Comparison of ENCODE assay signal across 15 cellular contexts in the genomic region with DNA sequence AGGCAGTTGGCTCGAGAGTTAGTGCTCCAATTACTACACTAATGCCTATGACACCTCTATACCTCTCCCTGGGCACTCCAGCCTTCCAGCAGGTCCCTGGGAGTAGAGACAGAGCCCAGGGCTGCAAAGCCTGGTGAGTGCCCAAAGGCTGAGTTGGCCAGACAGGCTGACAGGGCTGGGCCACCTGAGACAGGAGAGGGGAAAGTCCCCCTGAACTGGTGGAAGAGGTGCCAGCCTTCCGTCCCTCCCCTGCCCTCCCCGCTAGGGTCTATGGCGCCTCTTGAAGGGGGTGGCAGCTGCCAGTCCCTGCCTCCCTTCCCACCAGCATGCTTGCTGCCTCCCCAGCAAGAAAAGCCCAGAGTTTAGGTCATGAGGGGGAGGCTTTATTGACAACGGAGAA. TPM values are rescaled to one million over a fixed set of nuclear protein-coding genes. Genes with fewer than 3 reads are reported as not detected.
"Had no signal": no experiment of that assay in that cellular context is flagged by ENCODE, and none has a peak within 500 bp of the region (broad histone marks: within the 10 kb centered on the region; RNA-seq: fewer than 3 reads in every experiment).

No MANE protein-coding gene starts in this region.

- H3K27ac ChIP-seq: prostate gland, vagina had no signal

- H3K4me3 ChIP-seq: prostate gland, sigmoid colon, vagina had no signal

- H3K36me3 Mint-ChIP-seq: activated naive CD8-positive, alpha-beta T cell; naive thymus-derived CD4-positive, alpha-beta T cell had no signal

- H3K4me3 Mint-ChIP-seq: activated naive CD8-positive, alpha-beta T cell; naive thymus-derived CD4-positive, alpha-beta T cell; stimulated activated naive CD8-positive, alpha-beta T cell treated with anti-CD3 and anti-CD28 coated beads, Interleukin-15, amount 100 ng/mL, for 72 hours; T-helper 2 cell treated with Interferon-gamma antibody and Interleukin-4, amounts not matched to agents 5 μg/mL and 100 μg/mL, for 36 hours had no signal

- DNase-seq: activated CD4-positive, alpha-beta T cell treated with anti-CD3 and anti-CD28 coated beads, Interleukin-2, amount 50 U/mL, for 4 hours; activated gamma-delta T cell; activated T-cell treated with anti-CD3 and anti-CD28 coated beads, Interleukin-2, amount 50 U/mL, for 48 hours; effector memory CD4-positive, alpha-beta T cell; hypothalamus; naive thymus-derived CD4-positive, alpha-beta T cell; occipital lobe; sigmoid colon; stimulated activated CD4-positive, alpha-beta T cell treated with anti-CD3 and anti-CD28 coated beads, Interleukin-2, amount 100 ng/mL, for 48 hours; stimulated activated naive CD8-positive, alpha-beta T cell treated with anti-CD3 and anti-CD28 coated beads, Interleukin-15, amount 100 ng/mL, for 72 hours had no signal

- H3K27ac Mint-ChIP-seq: activated naive CD8-positive, alpha-beta T cell; naive thymus-derived CD4-positive, alpha-beta T cell; stimulated activated naive CD8-positive, alpha-beta T cell treated with anti-CD3 and anti-CD28 coated beads, Interleukin-15, amount 100 ng/mL, for 72 hours; T-helper 2 cell treated with Interferon-gamma antibody and Interleukin-4, amounts not matched to agents 5 μg/mL and 100 μg/mL, for 36 hours had no signal

- H3K9me3 Mint-ChIP-seq: naive thymus-derived CD4-positive, alpha-beta T cell; stimulated activated naive CD8-positive, alpha-beta T cell treated with anti-CD3 and anti-CD28 coated beads, Interleukin-15, amount 100 ng/mL, for 72 hours; T-helper 2 cell treated with Interferon-gamma antibody and Interleukin-4, amounts not matched to agents 5 μg/mL and 100 μg/mL, for 36 hours had no signal

- ATAC-seq: activated CD4-positive, CD25-positive, alpha-beta regulatory T cell treated with anti-CD3 and anti-CD28 coated beads, Interleukin-2, amount 50 U/mL, for 24 hours; naive thymus-derived CD4-positive, alpha-beta T cell; stimulated activated naive CD8-positive, alpha-beta T cell treated with anti-CD3 and anti-CD28 coated beads, Interleukin-15, amount 100 ng/mL, for 72 hours had no signal

- H3K27me3 ChIP-seq: sigmoid colon, vagina had no signal

- H3K36me3 ChIP-seq: prostate gland, sigmoid colon, vagina had no signal

- H3K27me3 Mint-ChIP-seq: activated naive CD8-positive, alpha-beta T cell had no signal

- H3K4me1 ChIP-seq: prostate gland had no signal

- H3K9me3 ChIP-seq: prostate gland, sigmoid colon, vagina had no signal

RNA-seq across cellular contexts. Expression of a gene that starts 3.0 kb away (rescaled TPM):
- total RNA-seq: vagina had no signal
- polyA plus RNA-seq: naive thymus-derived CD4-positive, alpha-beta T cell had no signal

RNA-seq across cellular contexts. Expression of a gene that starts 33.9 kb away (rescaled TPM):
- polyA plus RNA-seq: naive thymus-derived CD4-positive, alpha-beta T cell had no signal
